ENCODE assay signal across 1 cellular context in the genomic region with DNA sequence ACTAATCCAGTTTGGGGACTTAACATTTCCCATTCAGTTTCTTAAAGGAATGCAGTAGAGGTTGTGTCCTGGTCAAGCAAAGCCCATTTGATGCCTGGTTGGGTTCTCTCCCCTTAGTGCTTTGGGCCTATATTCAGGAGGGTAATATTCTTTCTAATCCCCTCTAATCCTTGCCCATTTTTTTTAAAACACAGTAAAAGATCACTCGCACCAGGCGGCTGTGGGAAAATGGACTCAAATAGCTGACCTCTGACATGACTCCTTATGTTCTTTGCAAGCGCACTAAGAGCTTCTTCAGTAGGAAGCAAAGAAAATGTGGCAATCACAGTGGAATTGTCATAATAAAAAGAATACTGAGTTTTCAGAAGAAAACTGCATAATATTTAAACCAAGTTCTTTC.
TF ChIP-seq lines count a peak whose summit lies in the region.

No MANE protein-coding gene starts in this region.

TF ChIP-seq in IMR-90, 13 proteins besides CTCF, POLR2A, EP300 and RAD21:
- TF ChIP-seq RFX5 (IDR thresholded peaks at IDR 0.05; ENCODE audit: low read depth, low read length) = no peak
- TF ChIP-seq MAFK (IDR thresholded peaks at IDR 0.05; ENCODE audit: low read depth, low read length) = no peak
- TF ChIP-seq NFE2L2 (IDR thresholded peaks at IDR 0.05; ENCODE audit: low read depth, low read length) = no peak
- no peak for TF ChIP-seq BHLHE40 (IDR thresholded peaks at IDR 0.05; ENCODE audit: low read depth, low read length)
- no peak for TF ChIP-seq FOS (IDR thresholded peaks at IDR 0.05; ENCODE audit: low read depth, low read length)
- no peak for TF ChIP-seq RCOR1 (IDR thresholded peaks at IDR 0.05; ENCODE audit: insufficient replicate concordance, low read length)
- no peak for TF ChIP-seq MAZ (IDR thresholded peaks at IDR 0.05; ENCODE audit: borderline replicate concordance, low read depth, low read length)
- TF ChIP-seq, protein P1, sequence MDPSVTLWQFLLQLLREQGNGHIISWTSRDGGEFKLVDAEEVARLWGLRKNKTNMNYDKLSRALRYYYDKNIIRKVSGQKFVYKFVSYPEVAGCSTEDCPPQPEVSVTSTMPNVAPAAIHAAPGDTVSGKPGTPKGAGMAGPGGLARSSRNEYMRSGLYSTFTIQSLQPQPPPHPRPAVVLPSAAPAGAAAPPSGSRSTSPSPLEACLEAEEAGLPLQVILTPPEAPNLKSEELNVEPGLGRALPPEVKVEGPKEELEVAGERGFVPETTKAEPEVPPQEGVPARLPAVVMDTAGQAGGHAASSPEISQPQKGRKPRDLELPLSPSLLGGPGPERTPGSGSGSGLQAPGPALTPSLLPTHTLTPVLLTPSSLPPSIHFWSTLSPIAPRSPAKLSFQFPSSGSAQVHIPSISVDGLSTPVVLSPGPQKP (IDR thresholded peaks at IDR 0.05; ENCODE audit: borderline replicate concordance, low read depth, low read length) = no peak
- no peak for TF ChIP-seq CHD1 (IDR thresholded peaks at IDR 0.05; ENCODE audit: low read depth, low read length)
- no peak for TF ChIP-seq CEBPB (IDR thresholded peaks at IDR 0.05; ENCODE audit: low read depth, low read length)
- no peak for TF ChIP-seq MXI1 (IDR thresholded peaks at IDR 0.05; ENCODE audit: borderline replicate concordance, low read depth, low read length)
